Comparison of ENCODE assay signal across 22 cellular contexts in genomic region chr6:124334359-124334758, GRCh38.
"Had no signal": no experiment of that assay in that cellular context is flagged by ENCODE, and none has a peak within 500 bp of the region (broad histone marks: within the 10 kb centered on the region; RNA-seq: fewer than 3 reads in every experiment).

No MANE protein-coding gene starts in this region.

- H3K9me3 Mint-ChIP-seq: endodermal cell; natural killer cell treated with Interleukin-12 subunit alpha and Interleukin-12 subunit beta and Interleukin-15 and Interleukin-18, amount 100 ng/mL, for 72 hours; neural progenitor cell had no signal

- H3K4me1 Mint-ChIP-seq: endodermal cell, neural progenitor cell had no signal

- H3K27ac Mint-ChIP-seq: endodermal cell; natural killer cell treated with Interleukin-12 subunit alpha and Interleukin-12 subunit beta and Interleukin-15 and Interleukin-18, amount 100 ng/mL, for 72 hours; neural progenitor cell had no signal

- H3K4me3 ChIP-seq: hepatocyte, lung, neural progenitor cell, ovary, right atrium auricular region, sigmoid colon, stomach, thoracic aorta had no signal

- H3K36me3 Mint-ChIP-seq: neural progenitor cell had no signal

- DNase-seq: effector CD4-positive, alpha-beta T cell; endodermal cell; foreskin melanocyte; kidney; left cardiac atrium; left ventricle myocardium superior; mesenchymal stem cell; midbrain; nucleus accumbens; ovary; sigmoid colon; small intestine; stimulated activated CD4-positive, alpha-beta T cell treated with anti-CD3 and anti-CD28 coated beads, Interleukin-12 subunit alpha, Interleukin-12 subunit beta, amount 100 ng/mL, for 4 hours; stimulated activated naive CD4-positive, alpha-beta T cell; stomach; trophoblast cell had no signal

- H3K36me3 ChIP-seq: neural progenitor cell, ovary, right atrium auricular region, sigmoid colon, stomach, thoracic aorta had no signal

- H3K4me2 ChIP-seq: hepatocyte, neural progenitor cell had no signal

- H3K9me3 ChIP-seq: ovary, right atrium auricular region, sigmoid colon, thoracic aorta had no signal

- H3K27ac ChIP-seq: hepatocyte, neural progenitor cell, ovary, right atrium auricular region, sigmoid colon, stomach, thoracic aorta had no signal

- H3K27me3 Mint-ChIP-seq: natural killer cell treated with Interleukin-12 subunit alpha and Interleukin-12 subunit beta and Interleukin-15 and Interleukin-18, amount 100 ng/mL, for 72 hours had no signal

- H3K79me2 ChIP-seq: hepatocyte had no signal

- ATAC-seq: left cardiac atrium; left ventricle myocardium superior; natural killer cell treated with Interleukin-12 subunit alpha and Interleukin-12 subunit beta and Interleukin-15 and Interleukin-18, amount 100 ng/mL, for 72 hours had no signal

- H3K4me1 ChIP-seq: neural progenitor cell, right atrium auricular region, sigmoid colon, stomach had no signal

- H2AFZ ChIP-seq: hepatocyte, neural progenitor cell had no signal

- H3K9ac ChIP-seq: neural progenitor cell had no signal

- H3K4me3 Mint-ChIP-seq: endodermal cell; natural killer cell treated with Interleukin-12 subunit alpha and Interleukin-12 subunit beta and Interleukin-15 and Interleukin-18, amount 100 ng/mL, for 72 hours; neural progenitor cell had no signal

- H3K27me3 ChIP-seq: hepatocyte, neural progenitor cell, ovary, right atrium auricular region, sigmoid colon, stomach had no signal
